In genomic region chr2:217909156-217909820, GRCh38 we compare ENCODE assay signal across 10 cellular contexts.
DNase-seq lines count a peak whose midpoint lies in the region; ATAC-seq and TF ChIP-seq lines count a peak whose summit lies in the region.
"Had no signal": no experiment of that assay in that cellular context is flagged by ENCODE, and none has a peak within 500 bp of the region (broad histone marks: within the 10 kb centered on the region; RNA-seq: fewer than 3 reads in every experiment).

No MANE protein-coding gene starts in this region.

- H3K4me1 ChIP-seq in adrenal gland (replicated peaks in 1 of 2) (peaks cover 78 to 93% of the 10 kb centered on the region in 2 donors), right cardiac atrium (ENCODE audit: control insufficient read depth, insufficient read depth, low read length) (peaks cover 79% of the 10 kb centered on the region), sigmoid colon (peaks cover 0 to 100% (median 100%) of the 10 kb centered on the region in 4 donors)

- TF ChIP-seq POLR2A in adrenal gland (IDR thresholded peaks at IDR 0.05) (no peak), sigmoid colon (IDR thresholded peaks at IDR 0.05) (no peak)

- WGBS in adrenal gland, 4 donors, result 58 to 68% (median 64%) methylated on average over 8 to 10 of the region's 10 CpGs
- WGBS in right cardiac atrium, result 52% methylated on average over 10 of the region's 10 CpGs
- 75 to 79% methylated on average over 10 of the region's 10 CpGs for WGBS in sigmoid colon, 2 donors

- H3K36me3 ChIP-seq in adrenal gland (replicated peaks in 1 of 2), result peaks cover 0 to 19% of the 10 kb centered on the region in 2 donors
- H3K36me3 ChIP-seq in sigmoid colon, result peaks cover 0 to 20% (median 12%) of the 10 kb centered on the region in 4 donors

- intact Hi-C loops in adrenal gland (cut with DNase I), result no loop called here
- intact Hi-C loops in right cardiac atrium (cut with DNase I), result no loop called here
- intact Hi-C loops in sigmoid colon (cut with DNase I), result no loop called here

- H3K27me3 ChIP-seq in adrenal gland, result no peaks in the 10 kb centered on the region
- no peaks in the 10 kb centered on the region for H3K27me3 ChIP-seq in right cardiac atrium (ENCODE audit: control insufficient read depth, insufficient read depth)
- H3K27me3 ChIP-seq in sigmoid colon, result no peaks in the 10 kb centered on the region

- H3K4me3 ChIP-seq in adrenal gland (no peak overlapping the region), right cardiac atrium (ENCODE audit: low read length) (no peak overlapping the region), sigmoid colon (peak overlapping the region in 1 of 4 donors; percentile 0)

- no peak for TF ChIP-seq EP300 in sigmoid colon (IDR thresholded peaks at IDR 0.05)

- H3K27ac ChIP-seq in adrenal gland, result peak overlapping the region in 4 of 5 donors; percentile 59 to 98 (median 86)
- H3K27ac ChIP-seq in right cardiac atrium (ENCODE audit: low read length), result peak overlapping the region; percentile 91
- peak overlapping the region; percentile 94 to 98 (median 98) for H3K27ac ChIP-seq in sigmoid colon

- no peaks in the 10 kb centered on the region for H3K9me3 ChIP-seq in adrenal gland (replicated peaks in 1 of 3)
- H3K9me3 ChIP-seq in right cardiac atrium (ENCODE audit: control insufficient read depth, low read length), result no peaks in the 10 kb centered on the region
- H3K9me3 ChIP-seq in sigmoid colon, result no peaks in the 10 kb centered on the region

- no peak for ATAC-seq in right cardiac atrium
- no peak for ATAC-seq in HG02970 (IDR thresholded peaks at IDR 0.05; ENCODE audit: low FRiP score, unreplicated experiment)
- ATAC-seq: esophagus mucosa had no signal

- no peak for TF ChIP-seq CTCF in adrenal gland (IDR thresholded peaks at IDR 0.05)
- no peak for TF ChIP-seq CTCF in sigmoid colon (IDR thresholded peaks at IDR 0.05)

- DNase-seq in G401 (ENCODE audit: low spot score), result peak; percentile 37
- peak in 1 of 7 donors; percentile 81 for DNase-seq in adrenal gland
- peak in 1 of 3 donors; percentile 40 for DNase-seq in right cardiac atrium
- no peak for DNase-seq in sigmoid colon
- DNase-seq in NCI-H2029 (lab: John Stamatoyannopoulos, UW), result no peak
- DNase-seq in activated naive CD4-positive, alpha-beta T cell (lab: John Stamatoyannopoulos, UW), result no peak
- no peak for DNase-seq in dedifferentiated amniotic fluid mesenchymal stem cell (ENCODE audit: extremely low spot score)
- DNase-seq: activated CD4-positive, alpha-beta T cell treated with anti-CD3 and anti-CD28 coated beads for 48 hours had no signal

- in situ Hi-C loops in G401 (cut with HindIII; ENCODE audit: low sequenced_read_pairs), result no loop called here
